Comparison of ENCODE assay signal across 12 cellular contexts in the genomic region with DNA sequence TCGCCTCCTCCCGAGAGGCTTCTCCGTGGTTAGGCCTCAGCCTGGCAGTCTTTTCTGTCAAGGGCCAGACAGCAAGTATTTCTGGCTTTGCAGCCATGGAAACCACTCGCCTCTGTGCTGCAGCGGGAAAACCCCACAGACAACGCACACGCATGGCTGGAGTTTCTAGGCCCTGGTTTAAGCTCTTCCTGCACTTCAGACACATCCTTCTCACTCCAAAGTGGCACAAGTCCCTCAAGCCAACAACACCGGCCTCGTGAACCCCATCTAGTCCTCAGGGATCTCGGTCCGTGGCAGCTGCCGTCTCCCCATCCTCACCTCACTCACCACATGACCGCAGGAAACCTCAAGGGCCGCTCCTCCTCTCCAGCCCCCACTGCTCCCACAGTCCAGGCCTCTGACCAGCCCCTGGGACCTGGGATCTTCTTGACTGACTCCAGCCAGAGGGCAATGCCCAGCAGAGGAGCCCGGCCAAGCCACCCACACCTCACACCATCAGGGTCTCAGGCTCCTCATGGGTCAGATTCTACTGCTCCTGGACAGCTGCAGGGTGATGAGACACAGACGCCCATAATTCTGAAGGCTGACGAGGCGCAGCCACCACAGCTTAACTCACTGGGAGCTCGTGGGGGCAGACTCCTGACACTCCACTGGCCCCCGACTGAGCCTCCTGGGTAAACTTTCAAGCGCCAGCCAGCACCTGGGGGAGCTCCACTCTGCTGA. TPM values are rescaled to one million over a fixed set of nuclear protein-coding genes. Genes with fewer than 3 reads are reported as not detected.
DNase-seq lines count a peak whose midpoint lies in the region; ATAC-seq, FAIRE-seq and TF ChIP-seq lines count a peak whose summit lies in the region.
"Had no signal": no experiment of that assay in that cellular context is flagged by ENCODE, and none has a peak within 500 bp of the region (broad histone marks: within the 10 kb centered on the region; RNA-seq: fewer than 3 reads in every experiment).

No MANE protein-coding gene starts in this region.

- in situ Hi-C loops in GM13977 (cut with MboI; ENCODE audit: low pct_unique_long_range_greater_than_20kb, low sequenced_read_pairs, unreplicated experiment) = no loop called here

- intact Hi-C loops in natural killer cell (cut with micrococcal nuclease) = no loop called here

- H3K27me3 Mint-ChIP-seq in natural killer cell (ENCODE audit: low read depth in 2 of 2) = no peaks in the 10 kb centered on the region
- H3K27me3 Mint-ChIP-seq: activated T-cell treated with anti-CD3 and anti-CD28 coated beads, Interleukin-2, amount 50 U/mL, for 24 hours had no signal

- H3K36me3 Mint-ChIP-seq in natural killer cell = peaks cover 6% of the 10 kb centered on the region

- H3K4me1 Mint-ChIP-seq in natural killer cell = peaks cover 0 to 7% of the 10 kb centered on the region in 2 donors

- DNase-seq in GM13977 (ENCODE audit: low spot score) (peak; percentile 92), left kidney (ENCODE audit: low read depth, low spot score) (peak; percentile 82), natural killer cell (no peak), NCI-H510A treated with DMSO at 0.1 percent for 48 hours (lab: John Stamatoyannopoulos, UW) (no peak), HTR-8/SVneo (ENCODE audit: insufficient read length, low spot score) (no peak), NCI-H2107 treated with DMSO at 0.1 percent for 48 hours (lab: John Stamatoyannopoulos, UW; ENCODE audit: unreplicated experiment) (no peak)
- DNase-seq: activated T-cell treated with anti-CD3 and anti-CD28 coated beads, Interleukin-2, amount 50 U/mL, for 24 hours; effector CD4-positive, alpha-beta T cell; HFFc6; NCI-H146 had no signal

- H3K9me3 Mint-ChIP-seq in natural killer cell = no peaks in the 10 kb centered on the region
- H3K9me3 Mint-ChIP-seq: activated T-cell treated with anti-CD3 and anti-CD28 coated beads, Interleukin-2, amount 50 U/mL, for 24 hours; HFFc6 had no signal

- ATAC-seq in GM21529 (IDR thresholded peaks at IDR 0.05; ENCODE audit: unreplicated experiment) (peak; percentile 77), HG03571 (IDR thresholded peaks at IDR 0.05; ENCODE audit: unreplicated experiment) (peak; percentile 65), natural killer cell (no peak)

- FAIRE-seq in HTR-8/SVneo (lab: Jason Lieb, UNC) = no peak

- no peak overlapping the region for H3K27ac Mint-ChIP-seq in natural killer cell
- H3K27ac Mint-ChIP-seq: activated T-cell treated with anti-CD3 and anti-CD28 coated beads, Interleukin-2, amount 50 U/mL, for 24 hours; HFFc6 had no signal

- no peak overlapping the region for H3K4me3 Mint-ChIP-seq in natural killer cell
- H3K4me3 Mint-ChIP-seq: activated T-cell treated with anti-CD3 and anti-CD28 coated beads, Interleukin-2, amount 50 U/mL, for 24 hours; HFFc6 had no signal

- no peak for TF ChIP-seq CTCF in GM13977 (IDR thresholded peaks at IDR 0.05; ENCODE audit: extremely low read depth, insufficient read depth, missing control alignments)
- no peak for TF ChIP-seq CTCF in natural killer cell (IDR thresholded peaks at IDR 0.05)

RNA-seq across cellular contexts. Expression of gene LETM1, which starts 21.7 kb away (rescaled TPM):
- total RNA-seq in natural killer cell = 10 to 100 TPM; 40.4 to 56.5 (median 55.7) TPM

RNA-seq across cellular contexts. Expression of gene NSD2, which starts 37.0 kb away (rescaled TPM):
- 10 to 100 TPM; 36.4 to 51.0 (median 48.3) TPM for total RNA-seq in natural killer cell

RNA-seq across cellular contexts. Expression of gene FGFR3, which starts 41.1 kb away (rescaled TPM):
- not detected for total RNA-seq in natural killer cell

Comparison
In these comparisons a context has a peak if more than half of its experiments do, and no peak if none do; other contexts are left out.
1. DNase-seq: peak in GM13977 (single experiment) and left kidney (single experiment); none in natural killer cell (single experiment), NCI-H510A treated with DMSO at 0.1 percent for 48 hours (single experiment), HTR-8/SVneo (single experiment) and NCI-H2107 treated with DMSO at 0.1 percent for 48 hours (single experiment).
2. ATAC-seq: peak in GM21529 (single experiment) and HG03571 (single experiment); none in natural killer cell (0 of 3).